Comparison of ENCODE assay signal across 9 cellular contexts in genomic region chr17:58532555-58532951, GRCh38. TPM values are rescaled to one million over a fixed set of nuclear protein-coding genes. Genes with fewer than 3 reads are reported as not detected.
A peak's percentile ranks its signal among the peaks of the same experiment; 100 is the strongest.
DNase-seq lines count a peak whose midpoint lies in the region; ATAC-seq and TF ChIP-seq lines count a peak whose summit lies in the region.
"Had no signal": no experiment of that assay in that cellular context is flagged by ENCODE, and none has a peak within 500 bp of the region (broad histone marks: within the 10 kb centered on the region; RNA-seq: fewer than 3 reads in every experiment).

No MANE protein-coding gene starts in this region.

- H4K20me1 ChIP-seq in neural cell (ENCODE audit: insufficient read depth) = no peaks in the 10 kb centered on the region

- no peaks in the 10 kb centered on the region for H3K9me2 ChIP-seq in neural cell (ENCODE audit: insufficient read depth, low read length)

- ATAC-seq in HG03097 (IDR thresholded peaks at IDR 0.05; ENCODE audit: low FRiP score, unreplicated experiment) = no peak

- no peaks in the 10 kb centered on the region for H3F3A ChIP-seq in neural cell (ENCODE audit: insufficient read depth, low read length, poor library complexity, severe bottlenecking)

- H3K27ac ChIP-seq in neural cell (ENCODE audit: low read length) = no peak overlapping the region
- H3K27ac ChIP-seq: left lung had no signal

- no peaks in the 10 kb centered on the region for H3K9me3 ChIP-seq in neural cell (ENCODE audit: low read length)
- H3K9me3 ChIP-seq: left lung had no signal

- intact Hi-C loops in CD14-positive monocyte (cut with micrococcal nuclease) = no loop called here

- no peak overlapping the region for H3K9ac ChIP-seq in neural cell (ENCODE audit: low read length)

- no peaks in the 10 kb centered on the region for H3K36me3 ChIP-seq in neural cell (ENCODE audit: insufficient read depth, low read length)
- H3K36me3 ChIP-seq: left lung had no signal

- H3K36me3 Mint-ChIP-seq in CD14-positive monocyte = peaks cover 2 to 14% of the 10 kb centered on the region in 2 donors
- peaks cover 4% of the 10 kb centered on the region for H3K36me3 Mint-ChIP-seq in endothelial cell (ENCODE audit: low read depth, unreplicated experiment)

- TF ChIP-seq EP300 in neural cell (conservative IDR thresholded peaks at IDR 0.05; ENCODE audit: poor library complexity, severe bottlenecking) = no peak

- no peak for TF ChIP-seq RAD21 in neural cell (conservative IDR thresholded peaks at IDR 0.05)

- DNase-seq in CD14-positive monocyte (ENCODE audit: low spot score) (no peak), NCI-H82 treated with DMSO at 0.1 percent for 48 hours (lab: John Stamatoyannopoulos, UW; ENCODE audit: unreplicated experiment) (peak; percentile 94), endothelial cell (ENCODE audit: low spot score) (no peak), AG08396 (ENCODE audit: low spot score) (no peak), NCI-H446 (lab: John Stamatoyannopoulos, UW) (no peak), epidermal melanocyte (ENCODE audit: insufficient read length, low spot score) (no peak)

- peaks cover 0 to 2% (median 0%) of the 10 kb centered on the region in 7 donors for H3K9me3 Mint-ChIP-seq in CD14-positive monocyte
- no peaks in the 10 kb centered on the region for H3K9me3 Mint-ChIP-seq in endothelial cell (ENCODE audit: unreplicated experiment)

- peaks cover 35 to 46% (median 42%) of the 10 kb centered on the region in 3 donors for H3K27me3 Mint-ChIP-seq in CD14-positive monocyte (ENCODE audit: low read depth in 3 of 3)
- H3K27me3 Mint-ChIP-seq in endothelial cell (ENCODE audit: unreplicated experiment) = peaks cover 17% of the 10 kb centered on the region

- TF ChIP-seq CTCF in CD14-positive monocyte (IDR thresholded peaks at IDR 0.05) (no peak), endothelial cell (IDR thresholded peaks at IDR 0.05; ENCODE audit: unreplicated experiment) (no peak), neural cell (IDR thresholded peaks at IDR 0.05; ENCODE audit: poor library complexity, severe bottlenecking) (no peak)

- H3K27me3 ChIP-seq in neural cell (ENCODE audit: insufficient read depth, low read depth, low read length) = peaks cover 16% of the 10 kb centered on the region

- peak overlapping the region; percentile 66 to 83 for H3K4me3 Mint-ChIP-seq in CD14-positive monocyte
- peak overlapping the region; percentile 56 for H3K4me3 Mint-ChIP-seq in endothelial cell (ENCODE audit: unreplicated experiment)

- H3K4me1 Mint-ChIP-seq in CD14-positive monocyte (peaks cover 50% of the 10 kb centered on the region), endothelial cell (ENCODE audit: unreplicated experiment) (peaks cover 25% of the 10 kb centered on the region)

- H3K79me2 ChIP-seq in neural cell (replicated peaks; ENCODE audit: insufficient read depth, low read length) = no peaks in the 10 kb centered on the region

- H3K4me2 ChIP-seq in neural cell (ENCODE audit: low read length) = peak overlapping the region; percentile 70

- H3K4me3 ChIP-seq in neural cell (ENCODE audit: low read length) = peak overlapping the region; percentile 73

- H3K27ac Mint-ChIP-seq in CD14-positive monocyte (peak overlapping the region in 2 of 7 donors; percentile 30 to 66), endothelial cell (ENCODE audit: unreplicated experiment) (no peak overlapping the region)

- no peak overlapping the region for H2AFZ ChIP-seq in neural cell (ENCODE audit: low read depth, low read length)

TF ChIP-seq in neural cell, 6 proteins besides CTCF, POLR2A, EP300 and RAD21:
- no peak for TF ChIP-seq TAF1 (IDR thresholded peaks at IDR 0.05; ENCODE audit: low read depth)
- no peak for TF ChIP-seq POLR2AphosphoS5 (IDR thresholded peaks at IDR 0.05)
- no peak for TF ChIP-seq MXI1 (conservative IDR thresholded peaks at IDR 0.05; ENCODE audit: poor library complexity, severe bottlenecking)
- no peak for TF ChIP-seq SMC3 (conservative IDR thresholded peaks at IDR 0.05; ENCODE audit: poor library complexity)
- no peak for TF ChIP-seq REST (IDR thresholded peaks at IDR 0.05; ENCODE audit: borderline replicate concordance)
- TF ChIP-seq EZH2 (IDR thresholded peaks at IDR 0.05; ENCODE audit: borderline replicate concordance, insufficient read depth, low read length, poor library complexity, severe bottlenecking) = no peak

RNA-seq across cellular contexts. Expression of gene MTMR4, which starts 18.1 kb away (rescaled TPM):
- polyA plus RNA-seq in CD14-positive monocyte (1 to 10 TPM; 7.2 to 8.4 TPM), neural cell (124 and 137 TPM in 2 replicates)
- 24.0 TPM for total RNA-seq in endothelial cell (ENCODE audit: unreplicated experiment)
- 214 and 230 TPM in 2 replicates for polyA minus RNA-seq in neural cell

RNA-seq across cellular contexts. Expression of gene HSF5, which starts 44.3 kb away (rescaled TPM):
- polyA plus RNA-seq in CD14-positive monocyte (under 1 TPM in 1 of 2 donors, not detected in 1; 0.07 TPM), neural cell (0.21 and 0.32 TPM in 2 replicates)
- total RNA-seq in endothelial cell (ENCODE audit: unreplicated experiment) = 0.10 TPM
- 0.46 and 0.49 TPM in 2 replicates for polyA minus RNA-seq in neural cell

Comparison
In these comparisons a context has a peak if more than half of its experiments do, and no peak if none do; other contexts are left out.
1. RNA of gene MTMR4, which starts 18.1 kb away (polyA plus RNA-seq): 124 to 137 TPM in neural cell; 7.2 to 8.4 TPM in CD14-positive monocyte; every median in the first group is over 10 times any median in the second.